In the genomic region with DNA sequence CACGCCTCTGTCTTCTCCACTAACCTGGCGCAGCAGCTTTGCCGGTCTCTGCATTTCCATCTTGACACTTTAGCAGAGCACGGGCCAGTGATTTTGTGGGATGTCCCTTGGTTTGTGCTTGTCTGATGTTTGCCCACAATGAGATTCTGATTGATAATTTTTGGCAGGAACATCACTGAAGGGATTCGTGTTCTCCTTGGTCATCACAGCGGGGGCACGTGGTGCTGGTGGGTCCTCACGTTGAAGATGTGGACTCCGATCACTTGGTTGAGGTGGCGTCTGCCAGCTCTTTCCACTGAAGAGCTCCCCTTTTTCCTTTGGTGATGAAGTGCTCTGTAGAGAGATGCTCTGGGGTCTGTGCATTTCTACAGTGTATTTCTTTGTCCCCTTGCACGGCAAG, we compare ENCODE assay signal across 16 cellular contexts. TPM values are rescaled to one million over a fixed set of nuclear protein-coding genes. Genes with fewer than 3 reads are reported as not detected.
A peak's percentile ranks its signal among the peaks of the same experiment; 100 is the strongest.
DNase-seq lines count a peak whose midpoint lies in the region; ATAC-seq, FAIRE-seq and TF ChIP-seq lines count a peak whose summit lies in the region.
"Had no signal": no experiment of that assay in that cellular context is flagged by ENCODE, and none has a peak within 500 bp of the region (broad histone marks: within the 10 kb centered on the region; RNA-seq: fewer than 3 reads in every experiment).

No MANE protein-coding gene starts in this region.

- H3K36me3 ChIP-seq in ovary = no peaks in the 10 kb centered on the region

- TF ChIP-seq EP300 in ovary (IDR thresholded peaks at IDR 0.05) = no peak

- no peaks in the 10 kb centered on the region for H3K27me3 ChIP-seq in ovary
- H3K27me3 ChIP-seq: BLaER1 had no signal

- peaks cover 4% of the 10 kb centered on the region for H3K4me1 ChIP-seq in ovary (ENCODE audit: insufficient read depth)

- 88 to 95% (median 94%) methylated on average over 11 of the region's 11 CpGs for whole genome bisulfite sequencing in ovary, 3 donors

- TF ChIP-seq POLR2A in ovary (IDR thresholded peaks at IDR 0.05) = no peak

- H3K9me3 Mint-ChIP-seq in activated CD4-positive, alpha-beta T cell treated with anti-CD3 and anti-CD28 coated beads, Interleukin-2, amount 10 ng/mL, durations not matched to agents 24 days and 14 days = no peaks in the 10 kb centered on the region
- no peaks in the 10 kb centered on the region for H3K9me3 Mint-ChIP-seq in activated T-helper 17 cell treated with anti-CD3 and anti-CD28 coated beads, Interleukin-2, amount 50 U/mL, for 72 hours
- H3K9me3 Mint-ChIP-seq in osteocyte (ENCODE audit: unreplicated experiment) = no peaks in the 10 kb centered on the region
- H3K9me3 Mint-ChIP-seq: GM23338 had no signal

- no peak overlapping the region for H3K27ac Mint-ChIP-seq in activated CD4-positive, alpha-beta T cell treated with anti-CD3 and anti-CD28 coated beads, Interleukin-2, amount 10 ng/mL, durations not matched to agents 24 days and 14 days
- peak overlapping the region; percentile 46 for H3K27ac Mint-ChIP-seq in activated T-helper 17 cell treated with anti-CD3 and anti-CD28 coated beads, Interleukin-2, amount 50 U/mL, for 72 hours
- no peak overlapping the region for H3K27ac Mint-ChIP-seq in osteocyte (ENCODE audit: unreplicated experiment)
- H3K27ac Mint-ChIP-seq: GM23338 had no signal

- H3K9me3 ChIP-seq in ovary = no peaks in the 10 kb centered on the region
- H3K9me3 ChIP-seq: BLaER1 had no signal

- H3K27me3 Mint-ChIP-seq in activated CD4-positive, alpha-beta T cell treated with anti-CD3 and anti-CD28 coated beads, Interleukin-2, amount 10 ng/mL, durations not matched to agents 24 days and 14 days = no peaks in the 10 kb centered on the region
- H3K27me3 Mint-ChIP-seq in activated T-helper 17 cell treated with anti-CD3 and anti-CD28 coated beads, Interleukin-2, amount 50 U/mL, for 72 hours = no peaks in the 10 kb centered on the region
- no peaks in the 10 kb centered on the region for H3K27me3 Mint-ChIP-seq in osteocyte (ENCODE audit: unreplicated experiment)

- intact Hi-C loops in activated CD4-positive, alpha-beta T cell treated with anti-CD3 and anti-CD28 coated beads, Interleukin-2, amount 10 ng/mL, durations not matched to agents 24 days and 14 days (cut with micrococcal nuclease) = no loop called here
- intact Hi-C loops in ovary (cut with DNase I) = loop anchor here in 3 of 4 donors (5.0 to 10.0 kb wide), 2 partner anchors 1693 to 1695 kb away; no protein-coding TSS in a partner anchor

- TF ChIP-seq CTCF in osteocyte (IDR thresholded peaks at IDR 0.05) = no peak
- no peak for TF ChIP-seq CTCF in ovary (IDR thresholded peaks at IDR 0.05)

- peaks cover 43% of the 10 kb centered on the region for H3K36me3 Mint-ChIP-seq in activated CD4-positive, alpha-beta T cell treated with anti-CD3 and anti-CD28 coated beads, Interleukin-2, amount 10 ng/mL, durations not matched to agents 24 days and 14 days (ENCODE audit: low read depth)
- H3K36me3 Mint-ChIP-seq in activated T-helper 17 cell treated with anti-CD3 and anti-CD28 coated beads, Interleukin-2, amount 50 U/mL, for 72 hours (ENCODE audit: low read depth) = peaks cover 94% of the 10 kb centered on the region
- peaks cover 16% of the 10 kb centered on the region for H3K36me3 Mint-ChIP-seq in osteocyte (ENCODE audit: unreplicated experiment)

- peak; percentile 45 for DNase-seq in activated CD4-positive, alpha-beta T cell treated with anti-CD3 and anti-CD28 coated beads, Interleukin-2, amount 10 ng/mL, durations not matched to agents 24 days and 14 days
- DNase-seq in activated CD4-positive, alpha-beta T cell treated with anti-CD3 and anti-CD28 coated beads, Interleukin-2, amount 50 U/mL, for 48 hours = no peak
- DNase-seq in osteocyte (ENCODE audit: extremely low spot score, unreplicated experiment) (peak; percentile 48), urothelium cell line (ENCODE audit: low spot score) (no peak), GM19240 (ENCODE audit: insufficient read length, low spot score) (no peak), ovary (no peak)
- DNase-seq: 8988T, AML-193, DMS79, H7 had no signal

- no peak for ATAC-seq in activated T-helper 17 cell treated with anti-CD3 and anti-CD28 coated beads, Interleukin-2, amount 50 U/mL, for 72 hours (replicated peaks)
- ATAC-seq: GM12878, GM23338 had no signal

- H3K4me3 Mint-ChIP-seq in activated CD4-positive, alpha-beta T cell treated with anti-CD3 and anti-CD28 coated beads, Interleukin-2, amount 10 ng/mL, durations not matched to agents 24 days and 14 days = no peak overlapping the region
- no peak overlapping the region for H3K4me3 Mint-ChIP-seq in activated T-helper 17 cell treated with anti-CD3 and anti-CD28 coated beads, Interleukin-2, amount 50 U/mL, for 72 hours
- H3K4me3 Mint-ChIP-seq in osteocyte (ENCODE audit: unreplicated experiment) = no peak overlapping the region
- H3K4me3 Mint-ChIP-seq: GM23338 had no signal

- no peak overlapping the region for H3K4me3 ChIP-seq in ovary
- H3K4me3 ChIP-seq: BLaER1, GM12878, GM23338 had no signal

- no peak overlapping the region for H3K27ac ChIP-seq in ovary
- H3K27ac ChIP-seq: BLaER1 had no signal

- peak; percentile 71 for FAIRE-seq in urothelium cell line (lab: Jason Lieb, UNC)
- FAIRE-seq: GM12878, GM18507, HepG2 had no signal

- H3K4me1 Mint-ChIP-seq in activated CD4-positive, alpha-beta T cell treated with anti-CD3 and anti-CD28 coated beads, Interleukin-2, amount 10 ng/mL, durations not matched to agents 24 days and 14 days = peaks cover 20% of the 10 kb centered on the region
- H3K4me1 Mint-ChIP-seq in activated T-helper 17 cell treated with anti-CD3 and anti-CD28 coated beads, Interleukin-2, amount 50 U/mL, for 72 hours = peaks cover 28% of the 10 kb centered on the region
- peaks cover 34% of the 10 kb centered on the region for H3K4me1 Mint-ChIP-seq in osteocyte (ENCODE audit: unreplicated experiment)

RNA-seq across cellular contexts. Expression of gene TBC1D22A, which starts 37.2 kb away (rescaled TPM):
- 39.2 and 41.0 TPM in 2 replicates for total RNA-seq in activated CD4-positive, alpha-beta T cell treated with anti-CD3 and anti-CD28 coated beads, Interleukin-2, amount 10 ng/mL, durations not matched to agents 24 days and 14 days
- total RNA-seq in activated T-helper 17 cell treated with anti-CD3 and anti-CD28 coated beads, Interleukin-2, amount 50 U/mL, for 72 hours = 100 to 1,000 TPM in 1 of 2 donors, 10 to 100 TPM in 1; 52.4 to 108 TPM
- total RNA-seq in osteocyte = 28.9 and 29.1 TPM in 2 replicates
- total RNA-seq in ovary = 10 to 100 TPM; 12.5 to 25.6 (median 19.1) TPM
- polyA plus RNA-seq in ovary = 10 to 100 TPM; 13.2 to 14.8 TPM

Comparison
In these comparisons a context has a peak if more than half of its experiments do, and no peak if none do; other contexts are left out.
1. DNase-seq: peak in activated CD4-positive, alpha-beta T cell treated with anti-CD3 and anti-CD28 coated beads, Interleukin-2, amount 10 ng/mL, durations not matched to agents 24 days and 14 days (single experiment) and osteocyte (single experiment); none in activated CD4-positive, alpha-beta T cell treated with anti-CD3 and anti-CD28 coated beads, Interleukin-2, amount 50 U/mL, for 48 hours (0 of 2), urothelium cell line (single experiment), GM19240 (single experiment) and ovary (0 of 5).